ENCODE assay signal across 9 cellular contexts in genomic region chr10:44385726-44386438, GRCh38. TPM values are rescaled to one million over a fixed set of nuclear protein-coding genes. Genes with fewer than 3 reads are reported as not detected.
DNase-seq lines count a peak whose midpoint lies in the region; ATAC-seq and TF ChIP-seq lines count a peak whose summit lies in the region.
"Had no signal": no experiment of that assay in that cellular context is flagged by ENCODE, and none has a peak within 500 bp of the region (broad histone marks: within the 10 kb centered on the region; RNA-seq: fewer than 3 reads in every experiment).

No MANE protein-coding gene starts in this region.

- no peak overlapping the region for H3K4me2 ChIP-seq in KMS-11

- no peak overlapping the region for H3K27ac Mint-ChIP-seq in CD8-positive, alpha-beta T cell
- no peak overlapping the region for H3K27ac Mint-ChIP-seq in osteocyte (ENCODE audit: unreplicated experiment)

- H3K4me3 Mint-ChIP-seq in CD8-positive, alpha-beta T cell: peak overlapping the region; percentile 50
- peak overlapping the region; percentile 64 for H3K4me3 Mint-ChIP-seq in osteocyte (ENCODE audit: unreplicated experiment)

- H3K27ac ChIP-seq in CD8-positive, alpha-beta T cell (ENCODE audit: low read depth, low read length): no peak overlapping the region
- H3K27ac ChIP-seq in KMS-11: no peak overlapping the region

- ATAC-seq in CD8-positive, alpha-beta T cell: no peak
- ATAC-seq in GM18873 (IDR thresholded peaks at IDR 0.05; ENCODE audit: low FRiP score, unreplicated experiment) (no peak), GM18870 (IDR thresholded peaks at IDR 0.05; ENCODE audit: unreplicated experiment) (no peak)

- H3K79me2 ChIP-seq in KMS-11 (ENCODE audit: insufficient read depth, low read depth): no peaks in the 10 kb centered on the region

- peaks cover 3% of the 10 kb centered on the region for H3K4me1 Mint-ChIP-seq in CD8-positive, alpha-beta T cell (ENCODE audit: low read depth)
- H3K4me1 Mint-ChIP-seq in osteocyte (ENCODE audit: unreplicated experiment): peaks cover 40% of the 10 kb centered on the region

- H3K4me3 ChIP-seq in CD8-positive, alpha-beta T cell (ENCODE audit: low read depth, low read length): no peak overlapping the region
- no peak overlapping the region for H3K4me3 ChIP-seq in KMS-11 (IDR thresholded peaks at IDR 0.05; ENCODE audit: insufficient read depth, low read depth, low read length)
- peak overlapping the region; percentile 82 for H3K4me3 ChIP-seq in fibroblast of pulmonary artery (replicated peaks; ENCODE audit: low read depth, low read length)

- no peaks in the 10 kb centered on the region for H3K9me3 Mint-ChIP-seq in CD8-positive, alpha-beta T cell
- no peaks in the 10 kb centered on the region for H3K9me3 Mint-ChIP-seq in osteocyte (ENCODE audit: unreplicated experiment)

- peak overlapping the region; percentile 34; the same call in 1 of the 2 replicates for H2AFZ ChIP-seq in KMS-11 (ENCODE audit: low read depth)

- H3K36me3 ChIP-seq in CD8-positive, alpha-beta T cell (ENCODE audit: insufficient read depth, low read length): no peaks in the 10 kb centered on the region
- H3K36me3 ChIP-seq in KMS-11 (ENCODE audit: insufficient read depth): no peaks in the 10 kb centered on the region

- peak in 1 of 7 experiments; percentile 40 for DNase-seq in CD8-positive, alpha-beta T cell
- DNase-seq in fibroblast of pulmonary artery (ENCODE audit: low read depth) (no peak), osteocyte (ENCODE audit: extremely low spot score, unreplicated experiment) (peak; percentile 82), medulla oblongata (ENCODE audit: extremely low spot score) (no peak)
- DNase-seq in stimulated activated CD4-positive, alpha-beta T cell treated with anti-CD3 and anti-CD28 coated beads, Interleukin-4, amount 100 ng/mL, for 24 hours: no peak
- DNase-seq: GDM1 had no signal

- H3K4me1 ChIP-seq in CD8-positive, alpha-beta T cell (ENCODE audit: insufficient read depth, low read length): no peaks in the 10 kb centered on the region
- peaks cover 3% of the 10 kb centered on the region for H3K4me1 ChIP-seq in KMS-11 (ENCODE audit: low read depth, poor library complexity, severe bottlenecking)

- CTCF ChIA-PET in CD8-positive, alpha-beta T cell (lab: Charles Lee): interaction anchor here (1.0 to 3.1 kb wide), 6 partner anchors 9 to 719 kb away, joined by 3 to 19 read pairs (median 7); no protein-coding TSS in a partner anchor

- no peak for TF ChIP-seq CTCF in CD8-positive, alpha-beta T cell (IDR thresholded peaks at IDR 0.05)
- TF ChIP-seq CTCF in KMS-11 (conservative IDR thresholded peaks at IDR 0.05; ENCODE audit: low read depth, low read length): no peak
- TF ChIP-seq CTCF in fibroblast of pulmonary artery (IDR thresholded peaks at IDR 0.05; ENCODE audit: low read length, missing control alignments): no peak
- TF ChIP-seq CTCF in osteocyte (IDR thresholded peaks at IDR 0.05): no peak

- H4K20me1 ChIP-seq in KMS-11 (ENCODE audit: insufficient read depth): no peaks in the 10 kb centered on the region

- H3K27me3 ChIP-seq in CD8-positive, alpha-beta T cell (ENCODE audit: insufficient read depth, low read length): peaks cover 3% of the 10 kb centered on the region
- H3K27me3 ChIP-seq in KMS-11 (ENCODE audit: insufficient read depth, low read depth): no peaks in the 10 kb centered on the region

- intact Hi-C loops in CD8-positive, alpha-beta T cell (cut with DNase I, micrococcal nuclease): loop anchor here in 1 of 2 experiments (1.0 to 5.0 kb wide), 3 partner anchors 359 to 714 kb away; no protein-coding TSS in a partner anchor

- no peak overlapping the region for H3K9ac ChIP-seq in KMS-11

- H3K36me3 Mint-ChIP-seq in CD8-positive, alpha-beta T cell: no peaks in the 10 kb centered on the region
- peaks cover 5% of the 10 kb centered on the region for H3K36me3 Mint-ChIP-seq in osteocyte (ENCODE audit: unreplicated experiment)

- peaks cover 28% of the 10 kb centered on the region for H3K27me3 Mint-ChIP-seq in CD8-positive, alpha-beta T cell (ENCODE audit: low read depth)
- H3K27me3 Mint-ChIP-seq in osteocyte (ENCODE audit: unreplicated experiment): peaks cover 6% of the 10 kb centered on the region

- H3K9me3 ChIP-seq in CD8-positive, alpha-beta T cell (ENCODE audit: low read length): no peaks in the 10 kb centered on the region

- POLR2A ChIA-PET in CD8-positive, alpha-beta T cell (lab: Charles Lee): no interaction called here

RNA-seq across cellular contexts. Expression of gene CXCL12, which starts 1.0 kb away (rescaled TPM):
- total RNA-seq in CD8-positive, alpha-beta T cell: not detected
- 153 and 169 TPM in 2 replicates for total RNA-seq in osteocyte

Comparison
In these comparisons a context has a peak if more than half of its experiments do, and no peak if none do; other contexts are left out.
1. RNA of gene CXCL12, which starts 1.0 kb away (total RNA-seq): 153 to 169 TPM in osteocyte; not detected in CD8-positive, alpha-beta T cell; every median in the first group is over 100 times any median in the second.